ENCODE assay signal across 15 cellular contexts in the genomic region with DNA sequence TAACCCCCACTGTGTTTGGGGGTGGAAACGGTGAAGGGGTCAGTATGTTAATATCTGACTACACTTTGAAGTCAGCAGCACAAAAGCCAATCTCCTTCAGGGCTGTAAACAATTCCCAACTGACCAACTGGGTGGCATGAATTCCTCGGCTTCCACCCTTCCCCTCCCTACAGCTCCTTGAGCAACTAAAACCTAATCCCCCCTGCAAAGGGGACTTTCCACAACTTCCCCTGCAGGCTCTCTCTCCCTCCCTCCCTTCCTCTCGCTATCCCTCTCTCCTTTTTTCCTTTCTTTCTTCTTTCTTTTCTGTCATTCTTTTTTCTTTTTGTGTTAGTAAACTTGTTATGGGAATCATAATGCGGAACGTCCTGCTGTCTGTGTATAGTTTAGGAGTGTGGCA.
"Had no signal": no experiment of that assay in that cellular context is flagged by ENCODE, and none has a peak within 500 bp of the region (broad histone marks: within the 10 kb centered on the region; RNA-seq: fewer than 3 reads in every experiment).

No MANE protein-coding gene starts in this region.

- H3K27ac Mint-ChIP-seq: activated CD4-positive, alpha-beta T cell treated with anti-CD3 and anti-CD28 coated beads, Interleukin-2, amount 10 ng/mL, durations not matched to agents 7 days and 5 days; activated naive CD8-positive, alpha-beta T cell treated with anti-CD3 and anti-CD28 coated beads, Interleukin-2, amount 10 ng/mL, durations not matched to agents 7 days and 5 days; natural killer cell had no signal

- H3K4me1 ChIP-seq: left lung, prostate gland, right lobe of liver, thyroid gland, vagina had no signal

- H3K4me3 ChIP-seq: left lung, mucosa of descending colon, prostate gland, right lobe of liver, thyroid gland, vagina had no signal

- H3K36me3 ChIP-seq: left lung, prostate gland, right lobe of liver, thyroid gland, vagina had no signal

- H3K36me3 Mint-ChIP-seq: activated naive CD8-positive, alpha-beta T cell treated with anti-CD3 and anti-CD28 coated beads, Interleukin-2, amount 10 ng/mL, durations not matched to agents 7 days and 5 days; natural killer cell had no signal

- H3K27ac ChIP-seq: epithelial cell of prostate, left lung, prostate gland, right lobe of liver, thyroid gland, vagina had no signal

- DNase-seq: activated CD4-positive, alpha-beta T cell treated with anti-CD3 and anti-CD28 coated beads, Interleukin-2, amount 10 ng/mL, durations not matched to agents 7 days and 5 days; activated CD8-positive, alpha-beta memory T cell treated with anti-CD3 and anti-CD28 coated beads for 24 hours; activated naive CD8-positive, alpha-beta T cell treated with anti-CD3 and anti-CD28 coated beads, Interleukin-2, amount 10 ng/mL, durations not matched to agents 7 days and 5 days; foreskin melanocyte; head of caudate nucleus; left lung; mammary epithelial cell; natural killer cell; right lobe of liver; SW 1271; thyroid gland had no signal

- H3K9me3 ChIP-seq: left lung, mucosa of descending colon, prostate gland, right lobe of liver, thyroid gland, vagina had no signal

- H3K4me1 Mint-ChIP-seq: activated CD4-positive, alpha-beta T cell treated with anti-CD3 and anti-CD28 coated beads, Interleukin-2, amount 10 ng/mL, durations not matched to agents 7 days and 5 days; activated naive CD8-positive, alpha-beta T cell treated with anti-CD3 and anti-CD28 coated beads, Interleukin-2, amount 10 ng/mL, durations not matched to agents 7 days and 5 days; natural killer cell had no signal

- H3K4me3 Mint-ChIP-seq: activated CD4-positive, alpha-beta T cell treated with anti-CD3 and anti-CD28 coated beads, Interleukin-2, amount 10 ng/mL, durations not matched to agents 7 days and 5 days; activated naive CD8-positive, alpha-beta T cell treated with anti-CD3 and anti-CD28 coated beads, Interleukin-2, amount 10 ng/mL, durations not matched to agents 7 days and 5 days; natural killer cell had no signal

- H3K9me3 Mint-ChIP-seq: activated CD4-positive, alpha-beta T cell treated with anti-CD3 and anti-CD28 coated beads, Interleukin-2, amount 10 ng/mL, durations not matched to agents 7 days and 5 days; activated naive CD8-positive, alpha-beta T cell treated with anti-CD3 and anti-CD28 coated beads, Interleukin-2, amount 10 ng/mL, durations not matched to agents 7 days and 5 days; natural killer cell had no signal

- H3K27me3 ChIP-seq: left lung, right lobe of liver, thyroid gland, vagina had no signal
